1 cellular context compared by ENCODE assay signal in the genomic region with DNA sequence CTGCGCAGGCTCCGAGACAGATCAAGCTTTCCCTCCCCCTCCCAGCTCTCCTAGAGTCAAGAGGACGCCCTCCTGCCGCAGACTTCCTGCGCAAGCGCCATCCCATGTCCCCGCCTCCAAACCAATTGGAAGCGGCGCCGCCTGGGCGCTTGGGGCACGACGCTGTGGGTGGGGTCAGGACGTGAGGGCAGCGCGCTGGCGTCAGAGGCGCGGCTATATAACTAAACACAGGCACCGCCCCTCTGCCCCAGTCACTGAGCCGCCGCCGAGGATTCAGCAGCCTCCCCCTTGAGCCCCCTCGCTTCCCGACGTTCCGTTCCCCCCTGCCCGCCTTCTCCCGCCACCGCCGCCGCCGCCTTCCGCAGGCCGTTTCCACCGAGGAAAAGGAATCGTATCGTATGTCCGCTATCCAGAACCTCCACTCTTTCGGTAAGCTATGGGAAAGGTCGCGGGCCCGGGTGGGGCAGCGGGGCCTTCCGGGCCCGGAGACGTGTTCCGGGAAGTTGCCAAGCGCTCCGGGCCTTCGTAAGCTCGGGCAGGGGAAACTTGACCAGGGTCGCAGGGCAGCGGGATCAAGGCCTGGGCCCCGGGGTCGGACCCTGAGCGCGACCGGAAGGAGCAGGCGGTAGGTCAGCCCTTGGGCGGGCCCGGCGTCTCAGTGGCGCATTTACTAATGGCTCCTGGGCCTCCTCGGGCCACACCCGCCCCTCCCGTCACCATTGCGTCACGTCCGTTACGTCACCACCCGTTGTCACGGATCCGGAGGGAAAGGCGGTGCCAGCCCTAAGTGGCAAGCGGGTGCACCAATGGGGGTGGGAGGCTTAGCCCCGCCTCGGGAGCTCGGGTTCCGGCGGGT.
A peak's percentile ranks its signal among the peaks of the same experiment; 100 is the strongest.
TF ChIP-seq lines count a peak whose summit lies in the region.

A gene (plus strand): TSS at position 245 of the 856 bp plus-strand sequence. CDS start 154 bp downstream, at position 399.

TF ChIP-seq in GM12878, 131 proteins besides CTCF, POLR2A, EP300 and RAD21 (continued from another document and continues in another):
- TF ChIP-seq, protein P1, sequence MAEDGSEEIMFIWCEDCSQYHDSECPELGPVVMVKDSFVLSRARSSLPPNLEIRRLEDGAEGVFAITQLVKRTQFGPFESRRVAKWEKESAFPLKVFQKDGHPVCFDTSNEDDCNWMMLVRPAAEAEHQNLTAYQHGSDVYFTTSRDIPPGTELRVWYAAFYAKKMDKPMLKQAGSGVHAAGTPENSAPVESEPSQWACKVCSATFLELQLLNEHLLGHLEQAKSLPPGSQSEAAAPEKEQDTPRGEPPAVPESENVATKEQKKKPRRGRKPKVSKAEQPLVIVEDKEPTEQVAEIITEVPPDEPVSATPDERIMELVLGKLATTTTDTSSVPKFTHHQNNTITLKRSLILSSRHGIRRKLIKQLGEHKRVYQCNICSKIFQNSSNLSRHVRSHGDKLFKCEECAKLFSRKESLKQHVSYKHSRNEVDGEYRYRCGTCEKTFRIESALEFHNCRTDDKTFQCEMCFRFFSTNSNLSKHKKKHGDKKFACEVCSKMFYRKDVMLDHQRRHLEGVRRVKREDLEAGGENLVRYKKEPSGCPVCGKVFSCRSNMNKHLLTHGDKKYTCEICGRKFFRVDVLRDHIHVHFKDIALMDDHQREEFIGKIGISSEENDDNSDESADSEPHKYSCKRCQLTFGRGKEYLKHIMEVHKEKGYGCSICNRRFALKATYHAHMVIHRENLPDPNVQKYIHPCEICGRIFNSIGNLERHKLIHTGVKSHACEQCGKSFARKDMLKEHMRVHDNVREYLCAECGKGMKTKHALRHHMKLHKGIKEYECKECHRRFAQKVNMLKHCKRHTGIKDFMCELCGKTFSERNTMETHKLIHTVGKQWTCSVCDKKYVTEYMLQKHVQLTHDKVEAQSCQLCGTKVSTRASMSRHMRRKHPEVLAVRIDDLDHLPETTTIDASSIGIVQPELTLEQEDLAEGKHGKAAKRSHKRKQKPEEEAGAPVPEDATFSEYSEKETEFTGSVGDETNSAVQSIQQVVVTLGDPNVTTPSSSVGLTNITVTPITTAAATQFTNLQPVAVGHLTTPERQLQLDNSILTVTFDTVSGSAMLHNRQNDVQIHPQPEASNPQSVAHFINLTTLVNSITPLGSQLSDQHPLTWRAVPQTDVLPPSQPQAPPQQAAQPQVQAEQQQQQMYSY (CRISPR knock-in tag; IDR thresholded peaks at IDR 0.05), result peak; percentile 75
- TF ChIP-seq NRF1 (conservative IDR thresholded peaks at IDR 0.05; ENCODE audit: low read depth, low read length), result peak; percentile 97
- TF ChIP-seq TARDBP (IDR thresholded peaks at IDR 0.05; ENCODE audit: borderline replicate concordance), result peak; percentile 61; the same call in 1 of the 2 replicates
- peak; percentile 60; the same call in 1 of the 2 replicates for TF ChIP-seq RB1 (IDR thresholded peaks at IDR 0.05; ENCODE audit: borderline replicate concordance)
- 0 out of 2 replicates have a peak, but pooled peaks have one; percentile 19 for TF ChIP-seq JUNB (IDR thresholded peaks at IDR 0.05)
- TF ChIP-seq, protein P2, sequence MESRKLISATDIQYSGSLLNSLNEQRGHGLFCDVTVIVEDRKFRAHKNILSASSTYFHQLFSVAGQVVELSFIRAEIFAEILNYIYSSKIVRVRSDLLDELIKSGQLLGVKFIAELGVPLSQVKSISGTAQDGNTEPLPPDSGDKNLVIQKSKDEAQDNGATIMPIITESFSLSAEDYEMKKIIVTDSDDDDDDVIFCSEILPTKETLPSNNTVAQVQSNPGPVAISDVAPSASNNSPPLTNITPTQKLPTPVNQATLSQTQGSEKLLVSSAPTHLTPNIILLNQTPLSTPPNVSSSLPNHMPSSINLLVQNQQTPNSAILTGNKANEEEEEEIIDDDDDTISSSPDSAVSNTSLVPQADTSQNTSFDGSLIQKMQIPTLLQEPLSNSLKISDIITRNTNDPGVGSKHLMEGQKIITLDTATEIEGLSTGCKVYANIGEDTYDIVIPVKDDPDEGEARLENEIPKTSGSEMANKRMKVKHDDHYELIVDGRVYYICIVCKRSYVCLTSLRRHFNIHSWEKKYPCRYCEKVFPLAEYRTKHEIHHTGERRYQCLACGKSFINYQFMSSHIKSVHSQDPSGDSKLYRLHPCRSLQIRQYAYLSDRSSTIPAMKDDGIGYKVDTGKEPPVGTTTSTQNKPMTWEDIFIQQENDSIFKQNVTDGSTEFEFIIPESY (IDR thresholded peaks at IDR 0.05), result no peak
- TF ChIP-seq NFYA (IDR thresholded peaks at IDR 0.05; ENCODE audit: borderline replicate concordance, low read depth, low read length), result no peak
- peak; percentile 9; the same call in 1 of the 2 replicates for TF ChIP-seq EED (IDR thresholded peaks at IDR 0.05; ENCODE audit: low read depth)
- TF ChIP-seq SP1 (IDR thresholded peaks at IDR 0.05; ENCODE audit: low read depth, low read length), result peak; percentile 86
- peak; percentile 51 for TF ChIP-seq HCFC1 (IDR thresholded peaks at IDR 0.05; ENCODE audit: low read length)
- peak; percentile 85 for TF ChIP-seq ASH2L (IDR thresholded peaks at IDR 0.05; ENCODE audit: borderline replicate concordance, low read depth)
- TF ChIP-seq TCF7 (IDR thresholded peaks at IDR 0.05; ENCODE audit: borderline replicate concordance), result no peak
- TF ChIP-seq MEF2B (IDR thresholded peaks at IDR 0.05; ENCODE audit: partially characterized antibody, poor library complexity, severe bottlenecking), result peak; percentile 46
- TF ChIP-seq, protein P3, sequence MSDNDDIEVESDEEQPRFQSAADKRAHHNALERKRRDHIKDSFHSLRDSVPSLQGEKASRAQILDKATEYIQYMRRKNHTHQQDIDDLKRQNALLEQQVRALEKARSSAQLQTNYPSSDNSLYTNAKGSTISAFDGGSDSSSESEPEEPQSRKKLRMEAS (IDR thresholded peaks at IDR 0.05; ENCODE audit: low read depth, low read length), result peak; percentile 58; the same call in 1 of the 2 replicates
- peak; percentile 96 for TF ChIP-seq CBFB (IDR thresholded peaks at IDR 0.05; ENCODE audit: low read depth)
- TF ChIP-seq POLR2AphosphoS5 (IDR thresholded peaks at IDR 0.05; ENCODE audit: low read length), result peak; percentile 99
- peak; percentile 94 for TF ChIP-seq HDGF (IDR thresholded peaks at IDR 0.05)
- peak; percentile 64 for TF ChIP-seq JUND (IDR thresholded peaks at IDR 0.05; ENCODE audit: low read depth, low read length)
- peak; percentile 99 for TF ChIP-seq POLR2AphosphoS2 (IDR thresholded peaks at IDR 0.05; ENCODE audit: low read depth, low read length)
- TF ChIP-seq, protein P4, sequence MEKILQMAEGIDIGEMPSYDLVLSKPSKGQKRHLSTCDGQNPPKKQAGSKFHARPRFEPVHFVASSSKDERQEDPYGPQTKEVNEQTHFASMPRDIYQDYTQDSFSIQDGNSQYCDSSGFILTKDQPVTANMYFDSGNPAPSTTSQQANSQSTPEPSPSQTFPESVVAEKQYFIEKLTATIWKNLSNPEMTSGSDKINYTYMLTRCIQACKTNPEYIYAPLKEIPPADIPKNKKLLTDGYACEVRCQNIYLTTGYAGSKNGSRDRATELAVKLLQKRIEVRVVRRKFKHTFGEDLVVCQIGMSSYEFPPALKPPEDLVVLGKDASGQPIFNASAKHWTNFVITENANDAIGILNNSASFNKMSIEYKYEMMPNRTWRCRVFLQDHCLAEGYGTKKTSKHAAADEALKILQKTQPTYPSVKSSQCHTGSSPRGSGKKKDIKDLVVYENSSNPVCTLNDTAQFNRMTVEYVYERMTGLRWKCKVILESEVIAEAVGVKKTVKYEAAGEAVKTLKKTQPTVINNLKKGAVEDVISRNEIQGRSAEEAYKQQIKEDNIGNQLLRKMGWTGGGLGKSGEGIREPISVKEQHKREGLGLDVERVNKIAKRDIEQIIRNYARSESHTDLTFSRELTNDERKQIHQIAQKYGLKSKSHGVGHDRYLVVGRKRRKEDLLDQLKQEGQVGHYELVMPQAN (conservative IDR thresholded peaks at IDR 0.05), result peak; percentile 77
- TF ChIP-seq ZBED1 (IDR thresholded peaks at IDR 0.05; ENCODE audit: borderline replicate concordance), result peak; percentile 75; the same call in 1 of the 2 replicates
- peak; percentile 99 for TF ChIP-seq BACH1 (IDR thresholded peaks at IDR 0.05; ENCODE audit: borderline replicate concordance)
- no peak for TF ChIP-seq SREBF2 (IDR thresholded peaks at IDR 0.05; ENCODE audit: low read length)
- TF ChIP-seq BHLHE40 (IDR thresholded peaks at IDR 0.05; ENCODE audit: borderline replicate concordance in 1 of 2, low read depth in 2 of 2, low read length in 1 of 2), result peak in 1 of 2 experiments; percentile 72; a peak in 3 of 4 replicates
- TF ChIP-seq ZNF24 (IDR thresholded peaks at IDR 0.05), result no peak
- no peak for TF ChIP-seq FOS (IDR thresholded peaks at IDR 0.05; ENCODE audit: borderline replicate concordance, extremely low read depth, insufficient read length)
- TF ChIP-seq TCF3 (IDR thresholded peaks at IDR 0.05; ENCODE audit: borderline replicate concordance, insufficient read depth, low read depth, low read length), result peak; percentile 87; the same call in 1 of the 2 replicates
- TF ChIP-seq HDAC6 (IDR thresholded peaks at IDR 0.05; ENCODE audit: unreplicated experiment), result peak; percentile 98
- TF ChIP-seq SMAD5 (IDR thresholded peaks at IDR 0.05; ENCODE audit: low read depth), result peak; percentile 98
- TF ChIP-seq, protein P5, sequence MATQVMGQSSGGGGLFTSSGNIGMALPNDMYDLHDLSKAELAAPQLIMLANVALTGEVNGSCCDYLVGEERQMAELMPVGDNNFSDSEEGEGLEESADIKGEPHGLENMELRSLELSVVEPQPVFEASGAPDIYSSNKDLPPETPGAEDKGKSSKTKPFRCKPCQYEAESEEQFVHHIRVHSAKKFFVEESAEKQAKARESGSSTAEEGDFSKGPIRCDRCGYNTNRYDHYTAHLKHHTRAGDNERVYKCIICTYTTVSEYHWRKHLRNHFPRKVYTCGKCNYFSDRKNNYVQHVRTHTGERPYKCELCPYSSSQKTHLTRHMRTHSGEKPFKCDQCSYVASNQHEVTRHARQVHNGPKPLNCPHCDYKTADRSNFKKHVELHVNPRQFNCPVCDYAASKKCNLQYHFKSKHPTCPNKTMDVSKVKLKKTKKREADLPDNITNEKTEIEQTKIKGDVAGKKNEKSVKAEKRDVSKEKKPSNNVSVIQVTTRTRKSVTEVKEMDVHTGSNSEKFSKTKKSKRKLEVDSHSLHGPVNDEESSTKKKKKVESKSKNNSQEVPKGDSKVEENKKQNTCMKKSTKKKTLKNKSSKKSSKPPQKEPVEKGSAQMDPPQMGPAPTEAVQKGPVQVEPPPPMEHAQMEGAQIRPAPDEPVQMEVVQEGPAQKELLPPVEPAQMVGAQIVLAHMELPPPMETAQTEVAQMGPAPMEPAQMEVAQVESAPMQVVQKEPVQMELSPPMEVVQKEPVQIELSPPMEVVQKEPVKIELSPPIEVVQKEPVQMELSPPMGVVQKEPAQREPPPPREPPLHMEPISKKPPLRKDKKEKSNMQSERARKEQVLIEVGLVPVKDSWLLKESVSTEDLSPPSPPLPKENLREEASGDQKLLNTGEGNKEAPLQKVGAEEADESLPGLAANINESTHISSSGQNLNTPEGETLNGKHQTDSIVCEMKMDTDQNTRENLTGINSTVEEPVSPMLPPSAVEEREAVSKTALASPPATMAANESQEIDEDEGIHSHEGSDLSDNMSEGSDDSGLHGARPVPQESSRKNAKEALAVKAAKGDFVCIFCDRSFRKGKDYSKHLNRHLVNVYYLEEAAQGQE (IDR thresholded peaks at IDR 0.05; ENCODE audit: low read depth, low read length), result no peak
- TF ChIP-seq SIX5 (IDR thresholded peaks at IDR 0.05; ENCODE audit: low read depth, low read length, severe bottlenecking), result no peak
- TF ChIP-seq, protein P6, sequence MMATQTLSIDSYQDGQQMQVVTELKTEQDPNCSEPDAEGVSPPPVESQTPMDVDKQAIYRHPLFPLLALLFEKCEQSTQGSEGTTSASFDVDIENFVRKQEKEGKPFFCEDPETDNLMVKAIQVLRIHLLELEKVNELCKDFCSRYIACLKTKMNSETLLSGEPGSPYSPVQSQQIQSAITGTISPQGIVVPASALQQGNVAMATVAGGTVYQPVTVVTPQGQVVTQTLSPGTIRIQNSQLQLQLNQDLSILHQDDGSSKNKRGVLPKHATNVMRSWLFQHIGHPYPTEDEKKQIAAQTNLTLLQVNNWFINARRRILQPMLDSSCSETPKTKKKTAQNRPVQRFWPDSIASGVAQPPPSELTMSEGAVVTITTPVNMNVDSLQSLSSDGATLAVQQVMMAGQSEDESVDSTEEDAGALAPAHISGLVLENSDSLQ (IDR thresholded peaks at IDR 0.05), result peak; percentile 98
- TF ChIP-seq CREM (IDR thresholded peaks at IDR 0.05; ENCODE audit: low read depth), result peak; percentile 99
- peak; percentile 93; the same call in 1 of the 2 replicates for TF ChIP-seq ZNF207 (IDR thresholded peaks at IDR 0.05; ENCODE audit: borderline replicate concordance)
- TF ChIP-seq, protein P7, sequence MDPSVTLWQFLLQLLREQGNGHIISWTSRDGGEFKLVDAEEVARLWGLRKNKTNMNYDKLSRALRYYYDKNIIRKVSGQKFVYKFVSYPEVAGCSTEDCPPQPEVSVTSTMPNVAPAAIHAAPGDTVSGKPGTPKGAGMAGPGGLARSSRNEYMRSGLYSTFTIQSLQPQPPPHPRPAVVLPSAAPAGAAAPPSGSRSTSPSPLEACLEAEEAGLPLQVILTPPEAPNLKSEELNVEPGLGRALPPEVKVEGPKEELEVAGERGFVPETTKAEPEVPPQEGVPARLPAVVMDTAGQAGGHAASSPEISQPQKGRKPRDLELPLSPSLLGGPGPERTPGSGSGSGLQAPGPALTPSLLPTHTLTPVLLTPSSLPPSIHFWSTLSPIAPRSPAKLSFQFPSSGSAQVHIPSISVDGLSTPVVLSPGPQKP (IDR thresholded peaks at IDR 0.05; ENCODE audit: low read depth, low read length), result peak; percentile 51; the same call in 1 of the 2 replicates
- peak; percentile 80 for TF ChIP-seq RBBP5 (conservative IDR thresholded peaks at IDR 0.05)
- peak in 1 of 2 experiments; percentile 72; a peak in 1 of 3 replicates for TF ChIP-seq EGR1 (IDR thresholded peaks at IDR 0.05; ENCODE audit: borderline replicate concordance in 1 of 2, low read depth in 2 of 2, low read length in 2 of 2)
- 0 out of 2 replicates have a peak, but pooled peaks have one; percentile 57 for TF ChIP-seq MTA3 (IDR thresholded peaks at IDR 0.05; ENCODE audit: borderline replicate concordance, low read length)
- peak; percentile 86 for TF ChIP-seq GATAD2B (conservative IDR thresholded peaks at IDR 0.05; ENCODE audit: low read depth)
- TF ChIP-seq, protein P8, sequence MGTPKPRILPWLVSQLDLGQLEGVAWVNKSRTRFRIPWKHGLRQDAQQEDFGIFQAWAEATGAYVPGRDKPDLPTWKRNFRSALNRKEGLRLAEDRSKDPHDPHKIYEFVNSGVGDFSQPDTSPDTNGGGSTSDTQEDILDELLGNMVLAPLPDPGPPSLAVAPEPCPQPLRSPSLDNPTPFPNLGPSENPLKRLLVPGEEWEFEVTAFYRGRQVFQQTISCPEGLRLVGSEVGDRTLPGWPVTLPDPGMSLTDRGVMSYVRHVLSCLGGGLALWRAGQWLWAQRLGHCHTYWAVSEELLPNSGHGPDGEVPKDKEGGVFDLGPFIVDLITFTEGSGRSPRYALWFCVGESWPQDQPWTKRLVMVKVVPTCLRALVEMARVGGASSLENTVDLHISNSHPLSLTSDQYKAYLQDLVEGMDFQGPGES (IDR thresholded peaks at IDR 0.05), result 0 out of 2 replicates have a peak, but pooled peaks have one; percentile 69
- TF ChIP-seq KLF5 (IDR thresholded peaks at IDR 0.05; ENCODE audit: partially characterized antibody), result peak; percentile 11
- peak; percentile 84 for TF ChIP-seq SMARCA5 (IDR thresholded peaks at IDR 0.05)
- TF ChIP-seq PAX5 (IDR thresholded peaks at IDR 0.05; ENCODE audit: borderline replicate concordance, low read depth, low read length), result peak; percentile 37; the same call in 1 of the 2 replicates
- peak; percentile 98 for TF ChIP-seq LARP7 (IDR thresholded peaks at IDR 0.05)
- TF ChIP-seq CEBPB (IDR thresholded peaks at IDR 0.05; ENCODE audit: borderline replicate concordance in 1 of 2, low read depth in 2 of 2, low read length in 2 of 2), result peak in 1 of 2 experiments; percentile 89; a peak in 2 of 4 replicates
- TF ChIP-seq NFXL1 (IDR thresholded peaks at IDR 0.05; ENCODE audit: borderline replicate concordance), result no peak
- TF ChIP-seq IKZF1 (conservative IDR thresholded peaks at IDR 0.05), result peak; percentile 75
